ENCODE assay signal across 21 cellular contexts in the genomic region with DNA sequence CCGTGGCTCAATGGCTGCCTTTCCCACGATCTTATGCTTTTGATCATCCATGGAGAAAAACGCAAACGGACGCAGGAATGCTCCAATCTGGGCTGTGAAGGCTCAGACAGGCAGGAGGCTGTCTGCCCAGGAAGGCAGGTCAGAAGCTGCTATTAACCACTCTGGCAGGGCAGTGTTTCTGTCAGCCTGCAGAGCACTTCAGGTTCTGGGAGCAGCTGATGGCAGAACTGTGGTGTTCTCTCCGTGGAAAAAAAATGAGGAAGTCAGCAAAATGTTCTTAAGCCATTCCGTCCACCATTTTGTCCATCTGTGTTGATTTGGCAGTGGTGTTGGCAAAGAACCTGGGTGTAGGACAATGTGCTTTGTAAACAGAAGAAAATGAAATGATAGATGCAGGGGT.
DNase-seq lines count a peak whose midpoint lies in the region; ATAC-seq and TF ChIP-seq lines count a peak whose summit lies in the region.
"Had no signal": no experiment of that assay in that cellular context is flagged by ENCODE, and none has a peak within 500 bp of the region (broad histone marks: within the 10 kb centered on the region; RNA-seq: fewer than 3 reads in every experiment).

No MANE protein-coding gene starts in this region.

- H3K4me2 ChIP-seq in neural progenitor cell (no peak overlapping the region), smooth muscle cell (no peak overlapping the region)
- H3K4me2 ChIP-seq: PC-9 had no signal

- no peaks in the 10 kb centered on the region for H3K9me3 ChIP-seq in neural progenitor cell (ENCODE audit: low read depth)
- no peaks in the 10 kb centered on the region for H3K9me3 ChIP-seq in smooth muscle cell (replicated peaks; ENCODE audit: low read depth)
- H3K9me3 ChIP-seq: SJSA1 had no signal

- H3K4me1 ChIP-seq in neural progenitor cell (peaks cover 23% of the 10 kb centered on the region), smooth muscle cell (ENCODE audit: low read depth) (peaks cover 3% of the 10 kb centered on the region)

- peaks cover 13% of the 10 kb centered on the region for H3F3A ChIP-seq in neural progenitor cell (ENCODE audit: low read depth)
- H3F3A ChIP-seq in smooth muscle cell (ENCODE audit: low read depth) = no peaks in the 10 kb centered on the region

- H3K36me3 ChIP-seq in neural progenitor cell (no peaks in the 10 kb centered on the region), smooth muscle cell (ENCODE audit: low read depth) (no peaks in the 10 kb centered on the region)
- H3K36me3 ChIP-seq: SJSA1 had no signal

- no peak overlapping the region for H2AFZ ChIP-seq in neural progenitor cell (replicated peaks)
- no peak overlapping the region for H2AFZ ChIP-seq in smooth muscle cell (ENCODE audit: low read depth)
- H2AFZ ChIP-seq: PC-9 had no signal

- DNase-seq in DMS79 treated with DMSO at 0.1 percent for 48 hours (lab: John Stamatoyannopoulos, UW) (peak; percentile 5), DMS79 (lab: John Stamatoyannopoulos, UW) (no peak), NCI-H2227 treated with DMSO at 0.1 percent for 48 hours (lab: John Stamatoyannopoulos, UW) (peak; percentile 40), cerebellum (ENCODE audit: low spot score) (peak; percentile 70), neural progenitor cell (ENCODE audit: low spot score) (no peak), mucosa of gallbladder (ENCODE audit: low spot score) (no peak), smooth muscle cell (lab: John Stamatoyannopoulos, UW; ENCODE audit: unreplicated experiment) (no peak)
- DNase-seq: activated CD8-positive, alpha-beta memory T cell treated with anti-CD3 and anti-CD28 coated beads for 24 hours; activated naive CD8-positive, alpha-beta T cell treated with anti-CD3 and anti-CD28 coated beads, Interleukin-2, amount 10 ng/mL, durations not matched to agents 7 days and 5 days; COR-L47; effector CD4-positive, alpha-beta T cell; NCI-H774; PC-9; stimulated activated CD4-positive, alpha-beta T cell treated with anti-CD3 and anti-CD28 coated beads, Interleukin-2, amount 100 ng/mL, for 24 hours had no signal

- H3K4me1 Mint-ChIP-seq in neural progenitor cell = peaks cover 32% of the 10 kb centered on the region
- H3K4me1 Mint-ChIP-seq: activated naive CD8-positive, alpha-beta T cell treated with anti-CD3 and anti-CD28 coated beads, Interleukin-2, amount 10 ng/mL, durations not matched to agents 7 days and 5 days; B cell had no signal

- H3K27me3 ChIP-seq in neural progenitor cell (peaks cover 63% of the 10 kb centered on the region), smooth muscle cell (ENCODE audit: low read depth) (no peaks in the 10 kb centered on the region)
- H3K27me3 ChIP-seq: SJSA1 had no signal

- H3K9ac ChIP-seq in neural progenitor cell = no peak overlapping the region
- H3K9ac ChIP-seq in smooth muscle cell (ENCODE audit: low read depth) = no peak overlapping the region

- no peak overlapping the region for H3K4me3 Mint-ChIP-seq in neural progenitor cell
- H3K4me3 Mint-ChIP-seq: activated naive CD8-positive, alpha-beta T cell treated with anti-CD3 and anti-CD28 coated beads, Interleukin-2, amount 10 ng/mL, durations not matched to agents 7 days and 5 days; activated T-helper 1 cell treated with anti-CD3 and anti-CD28 coated beads, Interleukin-12 subunit alpha, Interleukin-12 subunit beta, Interleukin-2, Interleukin-4 antibody, amounts not matched to agents 30 ng/mL and 10 ng/mL and 1 ng/mL, durations not matched to agents 14 hours and 24 hours and 36 hours; B cell; stimulated activated naive CD8-positive, alpha-beta T cell treated with anti-CD3 and anti-CD28 coated beads, Interleukin-15, Interleukin-2, amounts not matched to agents 100 ng/mL and 50 ng/mL, for 24 hours had no signal

- peak overlapping the region; percentile 83 for H3K27ac Mint-ChIP-seq in neural progenitor cell
- H3K27ac Mint-ChIP-seq: activated naive CD8-positive, alpha-beta T cell treated with anti-CD3 and anti-CD28 coated beads, Interleukin-2, amount 10 ng/mL, durations not matched to agents 7 days and 5 days; activated T-helper 1 cell treated with anti-CD3 and anti-CD28 coated beads, Interleukin-12 subunit alpha, Interleukin-12 subunit beta, Interleukin-2, Interleukin-4 antibody, amounts not matched to agents 30 ng/mL and 10 ng/mL and 1 ng/mL, durations not matched to agents 14 hours and 24 hours and 36 hours; B cell; stimulated activated naive CD8-positive, alpha-beta T cell treated with anti-CD3 and anti-CD28 coated beads, Interleukin-15, Interleukin-2, amounts not matched to agents 100 ng/mL and 50 ng/mL, for 24 hours had no signal

- TF ChIP-seq CTCF in neural progenitor cell (IDR thresholded peaks at IDR 0.05) (no peak), smooth muscle cell (IDR thresholded peaks at IDR 0.05; ENCODE audit: borderline replicate concordance, insufficient read depth, poor library complexity, severe bottlenecking) (no peak)

- H3K9me3 Mint-ChIP-seq in neural progenitor cell = peaks cover 10% of the 10 kb centered on the region
- H3K9me3 Mint-ChIP-seq: activated naive CD8-positive, alpha-beta T cell treated with anti-CD3 and anti-CD28 coated beads, Interleukin-2, amount 10 ng/mL, durations not matched to agents 7 days and 5 days had no signal

- peaks cover 7% of the 10 kb centered on the region for H4K20me1 ChIP-seq in neural progenitor cell (ENCODE audit: low read depth)
- H4K20me1 ChIP-seq in smooth muscle cell (ENCODE audit: low read depth) = no peaks in the 10 kb centered on the region

- H3K27ac ChIP-seq in neural progenitor cell (no peak overlapping the region), smooth muscle cell (ENCODE audit: low read depth) (no peak overlapping the region)
- H3K27ac ChIP-seq: 22Rv1, PC-9, SJSA1 had no signal

- peaks cover 5% of the 10 kb centered on the region for H3K27me3 Mint-ChIP-seq in neural progenitor cell (ENCODE audit: insufficient read depth, low read depth)
- H3K27me3 Mint-ChIP-seq: activated naive CD8-positive, alpha-beta T cell treated with anti-CD3 and anti-CD28 coated beads, Interleukin-2, amount 10 ng/mL, durations not matched to agents 7 days and 5 days; B cell; stimulated activated naive CD8-positive, alpha-beta T cell treated with anti-CD3 and anti-CD28 coated beads, Interleukin-15, Interleukin-2, amounts not matched to agents 100 ng/mL and 50 ng/mL, for 24 hours had no signal

- H3K79me2 ChIP-seq in neural progenitor cell (ENCODE audit: low read depth) (no peaks in the 10 kb centered on the region), smooth muscle cell (ENCODE audit: low read depth) (no peaks in the 10 kb centered on the region)

- WGBS in smooth muscle cell (ENCODE audit: low lambda C conversion rate) = 88% methylated on average over 7 of the region's 7 CpGs

- H3K36me3 Mint-ChIP-seq in neural progenitor cell = peaks cover 12% of the 10 kb centered on the region

- no peak for ATAC-seq in GM19023 (IDR thresholded peaks at IDR 0.05; ENCODE audit: unreplicated experiment)
- ATAC-seq: activated CD4-positive, CD25-positive, alpha-beta regulatory T cell treated with anti-CD3 and anti-CD28 coated beads, Interleukin-2, amount 50 U/mL, for 24 hours had no signal

- H3K4me3 ChIP-seq in neural progenitor cell = no peak overlapping the region
- no peak overlapping the region for H3K4me3 ChIP-seq in smooth muscle cell
- H3K4me3 ChIP-seq: PC-9, SJSA1 had no signal

Comparison
In these comparisons a context has a peak if more than half of its experiments do, and no peak if none do; other contexts are left out.
1. DNase-seq: peak in DMS79 treated with DMSO at 0.1 percent for 48 hours (single experiment), NCI-H2227 treated with DMSO at 0.1 percent for 48 hours (single experiment) and cerebellum (single experiment); none in DMS79 (single experiment), neural progenitor cell (single experiment), mucosa of gallbladder (single experiment) and smooth muscle cell (single experiment).